Comparison of ENCODE assay signal across 35 cellular contexts in the genomic region with DNA sequence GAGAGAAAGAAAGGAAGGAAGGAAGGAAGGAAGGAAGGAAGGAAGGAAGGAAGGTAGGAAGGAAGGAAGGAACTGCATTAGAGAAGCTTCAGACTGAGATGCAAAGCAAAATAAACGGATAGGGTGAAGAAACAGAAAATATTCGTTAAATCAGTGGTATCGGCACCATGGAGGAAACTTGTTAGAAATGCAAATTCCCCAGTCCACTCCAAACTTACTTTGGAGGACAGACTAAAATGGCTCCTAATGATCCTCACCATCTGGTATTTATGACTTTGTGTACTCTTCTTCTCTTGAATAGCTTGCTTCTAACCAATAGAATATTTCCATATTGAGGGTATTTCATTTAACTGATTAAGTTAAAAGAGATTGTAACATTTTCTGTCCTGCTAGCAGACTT.
"Had no signal": no experiment of that assay in that cellular context is flagged by ENCODE, and none has a peak within 500 bp of the region (broad histone marks: within the 10 kb centered on the region; RNA-seq: fewer than 3 reads in every experiment).

No MANE protein-coding gene starts in this region.

- H3K36me3 ChIP-seq: MG63 had no signal

- DNase-seq: Karpas-422, Kasumi-1, MG63, MM.1S, MV-4-11, NCI-H1048, NCI-H1092, NCI-H1092 treated with DMSO at 0.1 percent for 48 hours, NCI-H1105, NCI-H1105 treated with DMSO at 0.1 percent for 48 hours, NCI-H1417, NCI-H1417 treated with DMSO at 0.1 percent for 48 hours, NCI-H1436, NCI-H1436 treated with DMSO at 0.1 percent for 48 hours, NCI-H146, NCI-H1694, NCI-H1694 treated with DMSO at 0.1 percent for 48 hours, NCI-H187, NCI-H187 treated with DMSO at 0.1 percent for 48 hours, NCI-H1930, NCI-H2029, NCI-H2029 treated with DMSO at 0.1 percent for 48 hours, NCI-H2081, NCI-H2081 treated with DMSO at 0.1 percent for 48 hours, NCI-H2107, NCI-H2171, NCI-H2171 treated with DMSO at 0.1 percent for 48 hours, NCI-H2227 treated with DMSO at 0.1 percent for 48 hours, NCI-H226, NCI-H345, NCI-H446, NCI-H446 treated with DMSO at 0.1 percent for 48 hours, NCI-H510A, NCI-H510A treated with DMSO at 0.1 percent for 48 hours, NCI-H524 had no signal

- H3K9me3 ChIP-seq: MG63 had no signal

- H3K4me3 ChIP-seq: MG63 had no signal
